7 cellular contexts compared by ENCODE assay signal in genomic region chr4:138967313-138967712, GRCh38. TPM values are rescaled to one million over a fixed set of nuclear protein-coding genes. Genes with fewer than 3 reads are reported as not detected.
DNase-seq lines count a peak whose midpoint lies in the region; ATAC-seq and FAIRE-seq lines count a peak whose summit lies in the region.

No MANE protein-coding gene starts in this region.

- ATAC-seq in HG02678 (IDR thresholded peaks at IDR 0.05; ENCODE audit: unreplicated experiment): peak; percentile 94
- ATAC-seq in HG03565 (IDR thresholded peaks at IDR 0.05; ENCODE audit: unreplicated experiment): peak; percentile 95

- FAIRE-seq in GM19239 (lab: Jason Lieb, UNC): peak; percentile 93

- DNase-seq in GM19239 (ENCODE audit: insufficient read length, low spot score): peak; percentile 18
- peak; percentile 87 for DNase-seq in renal cortical epithelial cell (ENCODE audit: low read depth)
- DNase-seq in mucosa of gallbladder (ENCODE audit: low spot score): no peak
- no peak for DNase-seq in DMS114 treated with DMSO at 0.1 percent for 48 hours (lab: John Stamatoyannopoulos, UW; ENCODE audit: unreplicated experiment)
- no peak for DNase-seq in RPMI8226

RNA-seq across cellular contexts. Expression of gene NOCT, which starts 48.3 kb away (rescaled TPM):
- total RNA-seq in renal cortical epithelial cell (25.8 and 62.0 TPM in 2 replicates), mucosa of gallbladder (3.8 TPM)

Comparison
In these comparisons a context has a peak if more than half of its experiments do, and no peak if none do; other contexts are left out.
1. DNase-seq: peak in GM19239 (single experiment) and renal cortical epithelial cell (single experiment); none in mucosa of gallbladder (single experiment), DMS114 treated with DMSO at 0.1 percent for 48 hours (single experiment) and RPMI8226 (single experiment).